ENCODE assay signal across 15 cellular contexts in the genomic region with DNA sequence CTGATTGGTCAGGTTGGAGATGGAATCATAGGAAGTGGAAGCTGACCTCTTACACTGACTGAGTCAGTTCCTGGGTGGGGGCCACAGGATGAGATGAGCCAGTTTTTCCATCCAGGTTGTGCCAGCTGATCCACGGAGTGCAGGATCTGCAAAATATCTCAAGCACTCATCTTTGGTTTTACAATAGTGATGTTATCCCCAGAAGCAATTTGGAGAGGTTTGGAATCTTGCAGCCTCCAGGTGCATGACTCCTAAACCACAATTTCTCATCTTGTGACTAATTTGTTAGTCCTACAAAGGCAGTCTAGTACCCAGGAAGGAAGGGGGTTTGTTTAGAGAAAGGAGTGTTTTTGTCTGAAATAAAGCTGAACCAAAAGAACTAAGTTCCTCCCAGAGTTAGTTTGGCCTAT.
DNase-seq lines count a peak whose midpoint lies in the region; ATAC-seq, FAIRE-seq and TF ChIP-seq lines count a peak whose summit lies in the region.
"Had no signal": no experiment of that assay in that cellular context is flagged by ENCODE, and none has a peak within 500 bp of the region (broad histone marks: within the 10 kb centered on the region; RNA-seq: fewer than 3 reads in every experiment).

No MANE protein-coding gene starts in this region.

- H3K27ac ChIP-seq in A549: peak overlapping the region; percentile 63 to 71
- H3K27ac ChIP-seq in SJSA1: no peak overlapping the region
- H3K27ac ChIP-seq: gastrocnemius medialis, neutrophil, thyroid gland had no signal

- TF ChIP-seq CTCF in A549 (IDR thresholded peaks at IDR 0.05) (no peak), fibroblast of mammary gland (conservative IDR thresholded peaks at IDR 0.05; ENCODE audit: control insufficient read depth, insufficient read depth, low read depth, low read length) (no peak), D721Med (IDR thresholded peaks at IDR 0.05; ENCODE audit: insufficient read depth, missing control alignments) (no peak)

- TF ChIP-seq POLR2A in A549 (IDR thresholded peaks at IDR 0.05; ENCODE audit: low read length): no peak

- DNase-seq in A549 (ENCODE audit: low read depth in 1 of 2, low spot score in 1 of 2) (peak in 1 of 2 experiments; percentile 85), HK-2 (ENCODE audit: unreplicated experiment) (peak; percentile 6), SJSA1 (ENCODE audit: low read depth in 1 of 2, low spot score in 2 of 2) (peak; percentile 58 to 62), fibroblast of mammary gland (ENCODE audit: low read depth) (peak; percentile 46), left lobe of liver (ENCODE audit: low spot score) (no peak), D721Med (ENCODE audit: insufficient read length, low spot score) (no peak)
- DNase-seq: gastrocnemius medialis; mesendoderm; NCI-H2227 treated with DMSO at 0.1 percent for 48 hours; NK-92 treated with Interleukin-12 subunit alpha and Interleukin-12 subunit beta, amount 100 ng/mL, for 24 hours; stimulated activated CD4-positive, alpha-beta T cell treated with anti-CD3 and anti-CD28 coated beads, Interleukin-4, amount 100 ng/mL, for 24 hours; thyroid gland had no signal

- WGBS in A549 (ENCODE audit: missing lambda C conversion rate): 8% methylated on average over 1 of the region's 1 CpG

- CTCF ChIA-PET in A549 (lab: Yijun Ruan, JAX): no interaction called here

- 0 out of 5 replicates have a peak, but pooled peaks of 1 of the 2 experiments have one; percentile 9 for TF ChIP-seq RAD21 in A549 (conservative IDR thresholded peaks at IDR 0.05 in 1 of 2, IDR thresholded peaks at IDR 0.05 in 1 of 2)

- peaks cover 3% of the 10 kb centered on the region; the same call in 1 of the 3 replicates for H3K9me3 ChIP-seq in A549
- no peaks in the 10 kb centered on the region; the same call in 1 of the 2 replicates for H3K9me3 ChIP-seq in SJSA1 (replicated peaks)
- H3K9me3 ChIP-seq: gastrocnemius medialis, neutrophil, thyroid gland had no signal

- ATAC-seq in A549 (peak; percentile 88 to 93), left lobe of liver (no peak), GM19467 (IDR thresholded peaks at IDR 0.05; ENCODE audit: unreplicated experiment) (no peak), GM19023 (IDR thresholded peaks at IDR 0.05; ENCODE audit: unreplicated experiment) (no peak)
- ATAC-seq: gastrocnemius medialis had no signal

- POLR2A ChIA-PET in A549 (lab: Yijun Ruan, JAX): interaction anchor here (0.7 kb wide), 1 partner anchor 8 kb away, joined by 3 read pairs; no protein-coding TSS in a partner anchor

- H3K27me3 ChIP-seq in SJSA1 (replicated peaks): no peaks in the 10 kb centered on the region
- H3K27me3 ChIP-seq: gastrocnemius medialis, neutrophil, thyroid gland had no signal

- FAIRE-seq in A549 (lab: Jason Lieb, UNC) (no peak), D721Med (lab: Jason Lieb, UNC) (no peak)

- H3K4me3 ChIP-seq in A549 (no peak overlapping the region), SJSA1 (no peak overlapping the region), fibroblast of mammary gland (ENCODE audit: control insufficient read depth, low read depth, low read length) (no peak overlapping the region)
- H3K4me3 ChIP-seq: gastrocnemius medialis, thyroid gland had no signal

- no peaks in the 10 kb centered on the region for H3K36me3 ChIP-seq in SJSA1
- H3K36me3 ChIP-seq: gastrocnemius medialis, neutrophil, thyroid gland had no signal

- peaks cover 33% of the 10 kb centered on the region for H3K4me1 ChIP-seq in A549
- H3K4me1 ChIP-seq in SJSA1 (replicated peaks): peaks cover 41% of the 10 kb centered on the region
- H3K4me1 ChIP-seq: gastrocnemius medialis, thyroid gland had no signal

- TF ChIP-seq EP300 in A549 (IDR thresholded peaks at IDR 0.05): peak; percentile 34 to 40; a peak in 2 of 5 replicates

- peak overlapping the region; percentile 47 for H3K4me2 ChIP-seq in A549

TF ChIP-seq in A549, 52 proteins besides CTCF, POLR2A, EP300 and RAD21:
- TF ChIP-seq, protein P1, sequence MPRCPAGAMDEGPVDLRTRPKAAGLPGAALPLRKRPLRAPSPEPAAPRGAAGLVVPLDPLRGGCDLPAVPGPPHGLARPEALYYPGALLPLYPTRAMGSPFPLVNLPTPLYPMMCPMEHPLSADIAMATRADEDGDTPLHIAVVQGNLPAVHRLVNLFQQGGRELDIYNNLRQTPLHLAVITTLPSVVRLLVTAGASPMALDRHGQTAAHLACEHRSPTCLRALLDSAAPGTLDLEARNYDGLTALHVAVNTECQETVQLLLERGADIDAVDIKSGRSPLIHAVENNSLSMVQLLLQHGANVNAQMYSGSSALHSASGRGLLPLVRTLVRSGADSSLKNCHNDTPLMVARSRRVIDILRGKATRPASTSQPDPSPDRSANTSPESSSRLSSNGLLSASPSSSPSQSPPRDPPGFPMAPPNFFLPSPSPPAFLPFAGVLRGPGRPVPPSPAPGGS (IDR thresholded peaks at IDR 0.05): peak; percentile 30; the same call in 1 of the 3 replicates
- peak; percentile 60 for TF ChIP-seq JUNB (IDR thresholded peaks at IDR 0.05)
- peak; percentile 71 for TF ChIP-seq GATA3 (IDR thresholded peaks at IDR 0.05; ENCODE audit: borderline replicate concordance)
- no peak for TF ChIP-seq NR3C1 (IDR thresholded peaks at IDR 0.05)
- no peak for TF ChIP-seq FOSL2 (IDR thresholded peaks at IDR 0.05)
- peak; percentile 70 for TF ChIP-seq FOSL2 (CRISPR knock-in tag; IDR thresholded peaks at IDR 0.05)
- peak; percentile 8 for TF ChIP-seq MAFK (IDR thresholded peaks at IDR 0.05; ENCODE audit: partially characterized antibody)
- no peak for TF ChIP-seq RFX5 (IDR thresholded peaks at IDR 0.05)
- TF ChIP-seq MAZ (IDR thresholded peaks at IDR 0.05; ENCODE audit: borderline replicate concordance, low read depth, low read length): no peak
- TF ChIP-seq PHF8 (IDR thresholded peaks at IDR 0.05; ENCODE audit: borderline replicate concordance, low read depth): no peak
- no peak for TF ChIP-seq ZNF302 (CRISPR knock-in tag; IDR thresholded peaks at IDR 0.05)

Comparison
In these comparisons a context has a peak if more than half of its experiments do, and no peak if none do; other contexts are left out.
1. ATAC-seq: peak in A549 (2 of 2); none in left lobe of liver (single experiment), GM19467 (single experiment) and GM19023 (single experiment).
2. DNase-seq: peak in HK-2 (single experiment), SJSA1 (2 of 2) and fibroblast of mammary gland (single experiment); none in left lobe of liver (single experiment) and D721Med (single experiment).